Comparison of ENCODE assay signal across 9 cellular contexts in the genomic region with DNA sequence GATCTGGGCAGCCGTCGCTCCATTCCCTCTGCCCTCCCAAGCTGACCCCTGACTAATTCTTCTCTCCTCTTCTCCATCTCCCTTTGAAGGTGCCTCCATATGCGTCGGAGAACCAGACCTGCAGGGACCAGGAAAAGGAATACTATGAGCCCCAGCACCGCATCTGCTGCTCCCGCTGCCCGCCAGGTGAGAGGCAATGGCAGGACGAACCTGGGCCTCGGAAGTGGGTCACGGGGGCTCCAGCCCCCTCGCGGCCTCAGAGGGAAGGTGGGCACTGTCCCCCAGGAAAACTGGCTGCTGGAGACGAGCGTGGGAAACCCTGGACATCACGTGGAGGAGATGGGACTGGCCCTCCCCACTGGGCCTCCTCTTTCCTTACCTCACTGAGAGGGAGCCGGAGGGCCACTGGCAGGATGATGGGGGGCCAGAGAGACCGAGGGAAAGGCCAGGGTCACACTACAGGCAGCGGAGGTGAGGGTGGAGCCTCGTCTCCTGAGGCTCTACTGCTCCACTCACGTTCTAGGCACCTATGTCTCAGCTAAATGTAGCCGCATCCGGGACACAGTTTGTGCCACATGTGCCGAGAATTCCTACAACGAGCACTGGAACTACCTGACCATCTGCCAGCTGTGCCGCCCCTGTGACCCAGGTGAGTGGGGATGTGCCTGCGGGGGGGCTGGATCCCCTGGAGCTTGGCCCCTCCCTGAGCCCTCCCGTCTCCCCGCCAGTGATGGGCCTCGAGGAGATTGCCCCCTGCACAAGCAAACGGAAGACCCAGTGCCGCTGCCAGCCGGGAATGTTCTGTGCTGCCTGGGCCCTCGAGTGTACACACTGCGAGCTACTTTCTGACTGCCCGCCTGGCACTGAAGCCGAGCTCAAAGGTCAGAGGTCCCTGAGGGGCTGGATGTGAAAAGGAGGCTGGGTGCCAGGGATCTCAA. TPM values are rescaled to one million over a fixed set of nuclear protein-coding genes. Genes with fewer than 3 reads are reported as not detected.
A peak's percentile ranks its signal among the peaks of the same experiment; 100 is the strongest.
DNase-seq lines count a peak whose midpoint lies in the region; ATAC-seq and TF ChIP-seq lines count a peak whose summit lies in the region.
"Had no signal": no experiment of that assay in that cellular context is flagged by ENCODE, and none has a peak within 500 bp of the region (broad histone marks: within the 10 kb centered on the region; RNA-seq: fewer than 3 reads in every experiment).

No MANE protein-coding gene starts in this region.

- TF ChIP-seq CTCF in PC-3 (conservative IDR thresholded peaks at IDR 0.05; ENCODE audit: low read depth, low read length) (no peak), esophagus squamous epithelium (IDR thresholded peaks at IDR 0.05) (no peak), neural progenitor cell (IDR thresholded peaks at IDR 0.05) (no peak)

- peaks cover 27% of the 10 kb centered on the region for H3K4me1 ChIP-seq in PC-3 (ENCODE audit: insufficient read depth, low read length)
- H3K4me1 ChIP-seq in esophagus squamous epithelium: peaks cover 48 to 81% (median 59%) of the 10 kb centered on the region in 3 donors
- H3K4me1 ChIP-seq in neural progenitor cell: peaks cover 22% of the 10 kb centered on the region

- no peak overlapping the region for H3K4me3 Mint-ChIP-seq in neural progenitor cell
- H3K4me3 Mint-ChIP-seq: activated CD4-positive, alpha-beta memory T cell treated with anti-CD3 and anti-CD28 coated beads, Interleukin-2, amount 10 ng/mL, durations not matched to agents 7 days and 5 days had no signal

- H3K4me3 ChIP-seq in PC-3 (ENCODE audit: low read length) (peak overlapping the region; percentile 90), esophagus squamous epithelium (peak overlapping the region; percentile 66 to 97 (median 90)), neural progenitor cell (no peak overlapping the region)

- H3K27me3 Mint-ChIP-seq in neural progenitor cell (ENCODE audit: insufficient read depth, low read depth): peaks cover 4% of the 10 kb centered on the region

- H3K27ac Mint-ChIP-seq in neural progenitor cell: peak overlapping the region; percentile 42
- H3K27ac Mint-ChIP-seq: activated CD4-positive, alpha-beta memory T cell treated with anti-CD3 and anti-CD28 coated beads, Interleukin-2, amount 10 ng/mL, durations not matched to agents 7 days and 5 days had no signal

- BruUV-seq in PC-3 (replicated peaks; lab: Mats Ljungman, UMichigan): TSS peak; percentile 35

- peak overlapping the region; percentile 75; the same call in 1 of the 2 replicates for H2AFZ ChIP-seq in PC-3 (ENCODE audit: low read length)
- H2AFZ ChIP-seq in neural progenitor cell (replicated peaks): peak overlapping the region; percentile 100

- H3K4me1 Mint-ChIP-seq in neural progenitor cell: peaks cover 23% of the 10 kb centered on the region
- H3K4me1 Mint-ChIP-seq: activated CD4-positive, alpha-beta memory T cell treated with anti-CD3 and anti-CD28 coated beads, Interleukin-2, amount 10 ng/mL, durations not matched to agents 7 days and 5 days had no signal

- H3K36me3 ChIP-seq in PC-3 (ENCODE audit: low read depth, low read length): peaks cover 23% of the 10 kb centered on the region
- peaks cover 12 to 40% (median 14%) of the 10 kb centered on the region in 3 donors for H3K36me3 ChIP-seq in esophagus squamous epithelium
- H3K36me3 ChIP-seq in neural progenitor cell: no peaks in the 10 kb centered on the region

- H3K27ac ChIP-seq in PC-3 (ENCODE audit: low read length) (peak overlapping the region; percentile 82), esophagus squamous epithelium (peak overlapping the region; percentile 94 to 99 (median 98)), neural progenitor cell (no peak overlapping the region)

- H3K79me2 ChIP-seq in PC-3 (ENCODE audit: low read length): peaks cover 55% of the 10 kb centered on the region
- H3K79me2 ChIP-seq in neural progenitor cell (ENCODE audit: low read depth): no peaks in the 10 kb centered on the region

- ATAC-seq in PC-3 (peak; percentile 8), GM21723 (IDR thresholded peaks at IDR 0.05; ENCODE audit: unreplicated experiment) (no peak), HG02610 (IDR thresholded peaks at IDR 0.05; ENCODE audit: unreplicated experiment) (no peak)

- no peaks in the 10 kb centered on the region for H3K9me3 Mint-ChIP-seq in neural progenitor cell
- H3K9me3 Mint-ChIP-seq: activated CD4-positive, alpha-beta memory T cell treated with anti-CD3 and anti-CD28 coated beads, Interleukin-2, amount 10 ng/mL, durations not matched to agents 7 days and 5 days had no signal

- POLR2A ChIA-PET in PC-3 (lab: Charles Lee; ENCODE audit: unreplicated experiment): interaction anchor here (0.7 to 1.0 kb wide), 4 partner anchors 12 to 148 kb away, joined by 3 to 7 read pairs (median 4); no protein-coding TSS in a partner anchor

- no peaks in the 10 kb centered on the region for H3K9me2 ChIP-seq in PC-3 (replicated peaks; ENCODE audit: low read length)

- H3K36me3 Mint-ChIP-seq in neural progenitor cell: no peaks in the 10 kb centered on the region

- intact Hi-C loops in PC-3 (cut with micrococcal nuclease): loop anchor here (2.0 kb wide), 1 partner anchor 44 kb away; no protein-coding TSS in a partner anchor
- intact Hi-C loops in esophagus squamous epithelium (cut with DNase I): no loop called here

- no peaks in the 10 kb centered on the region for H3K9me3 ChIP-seq in PC-3 (ENCODE audit: low read length)
- no peaks in the 10 kb centered on the region for H3K9me3 ChIP-seq in esophagus squamous epithelium
- no peaks in the 10 kb centered on the region for H3K9me3 ChIP-seq in neural progenitor cell (ENCODE audit: low read depth)

- H3K9ac ChIP-seq in PC-3 (ENCODE audit: low read length) (peak overlapping the region; percentile 99), neural progenitor cell (no peak overlapping the region)

- no peak for TF ChIP-seq POLR2A in esophagus squamous epithelium (IDR thresholded peaks at IDR 0.05)

- H3K27me3 ChIP-seq in PC-3 (ENCODE audit: low read length) (no peaks in the 10 kb centered on the region), esophagus squamous epithelium (no peaks in the 10 kb centered on the region), neural progenitor cell (peaks cover 20% of the 10 kb centered on the region)

- CTCF ChIA-PET in PC-3 (lab: Charles Lee): interaction anchor here (0.7 to 1.8 kb wide), 5 partner anchors 48 to 80 kb away, joined by 3 to 10 read pairs (median 8); no protein-coding TSS in a partner anchor

- peak; percentile 37 for DNase-seq in AG08396 (ENCODE audit: low spot score)
- no peak for DNase-seq in PC-3
- DNase-seq in esophagus squamous epithelium (lab: John Stamatoyannopoulos, UW): no peak
- DNase-seq in neural progenitor cell (ENCODE audit: low spot score): no peak
- DNase-seq in HuH-7 (ENCODE audit: low spot score): no peak
- no peak for DNase-seq in NCI-H345 (lab: John Stamatoyannopoulos, UW)
- DNase-seq: activated CD4-positive, alpha-beta memory T cell treated with anti-CD3 and anti-CD28 coated beads, Interleukin-2, amount 10 ng/mL, durations not matched to agents 7 days and 5 days had no signal

- H3K4me2 ChIP-seq in PC-3 (ENCODE audit: low read length) (peak overlapping the region; percentile 96), neural progenitor cell (no peak overlapping the region)

- 33 to 52% methylated on average over 4 to 10 of the region's 36 CpGs for WGBS in esophagus squamous epithelium, 2 donors

- H4K20me1 ChIP-seq in PC-3 (ENCODE audit: low read length) (no peaks in the 10 kb centered on the region), neural progenitor cell (ENCODE audit: low read depth) (no peaks in the 10 kb centered on the region)

- H3F3A ChIP-seq in PC-3 (ENCODE audit: low read length, unreplicated experiment): no peaks in the 10 kb centered on the region
- H3F3A ChIP-seq in neural progenitor cell (ENCODE audit: low read depth): peaks cover 17% of the 10 kb centered on the region

RNA-seq across cellular contexts. Expression of a gene that starts 0.8 kb away (rescaled TPM):
- total RNA-seq in PC-3 (2014; rRNA removed) (160 and 163 TPM in 2 replicates), esophagus squamous epithelium (100 to 1,000 TPM in 3 of 4 donors, 10 to 100 TPM in 1; 98.2 to 171 (median 136) TPM), neural progenitor cell (ENCODE audit: low replicate concordance) (0.25 TPM in 1 of 2 replicates, not detected in the other)

RNA-seq across cellular contexts. Expression of a gene that starts 9.4 kb away (rescaled TPM):
- total RNA-seq in PC-3 (2014; rRNA removed) (2.3 and 2.9 TPM in 2 replicates), esophagus squamous epithelium (100 to 1,000 TPM in 3 of 4 donors, 10 to 100 TPM in 1; 88.9 to 266 (median 111) TPM), neural progenitor cell (ENCODE audit: low replicate concordance) (1.2 and 5.0 TPM in 2 replicates)

RNA-seq across cellular contexts. Expression of a gene that starts 42.9 kb away (rescaled TPM):
- total RNA-seq in PC-3 (2014; rRNA removed) (95.1 and 97.4 TPM in 2 replicates), esophagus squamous epithelium (100 to 1,000 TPM; 121 to 190 (median 134) TPM), neural progenitor cell (ENCODE audit: low replicate concordance) (21.8 and 24.7 TPM in 2 replicates)

RNA-seq across cellular contexts. Expression of a gene that starts 60.0 kb away (rescaled TPM):
- total RNA-seq in PC-3 (2014; rRNA removed) (not detected in 2 replicates), esophagus squamous epithelium (1 to 10 TPM in 3 of 4 donors, under 1 TPM in 1; 0.49 to 4.2 (median 2.9) TPM), neural progenitor cell (ENCODE audit: low replicate concordance) (0.43 TPM in 1 of 2 replicates, not detected in the other)

Comparison
In these comparisons a context has a peak if more than half of its experiments do, and no peak if none do; other contexts are left out.
1. RNA of a gene that starts 0.8 kb away (total RNA-seq): 160 to 163 TPM in PC-3 and 98.2 to 171 TPM in esophagus squamous epithelium; 0.25 TPM in neural progenitor cell; every median in the first group is over 10 times any median in the second.
2. RNA of a gene that starts 9.4 kb away (total RNA-seq): 88.9 to 266 TPM in esophagus squamous epithelium; 2.3 to 2.9 TPM in PC-3 and 1.2 to 5.0 TPM in neural progenitor cell; every median in the first group is over 10 times any median in the second.